ENCODE assay signal across 18 cellular contexts in genomic region chr6:82877213-82878195, GRCh38.
A peak's percentile ranks its signal among the peaks of the same experiment; 100 is the strongest.
DNase-seq lines count a peak whose midpoint lies in the region; ATAC-seq and TF ChIP-seq lines count a peak whose summit lies in the region.
"Had no signal": no experiment of that assay in that cellular context is flagged by ENCODE, and none has a peak within 500 bp of the region (broad histone marks: within the 10 kb centered on the region; RNA-seq: fewer than 3 reads in every experiment).

No MANE protein-coding gene starts in this region.

- H3K4me3 ChIP-seq in breast epithelium (no peak overlapping the region), SK-N-SH (ENCODE audit: low read depth in 2 of 2, low read length in 1 of 2) (no peak overlapping the region), psoas muscle (no peak overlapping the region)
- H3K4me3 ChIP-seq: SK-N-MC had no signal

- peak in 1 of 2 experiments; percentile 40; a peak in 1 of 4 replicates for TF ChIP-seq EP300 in SK-N-SH (IDR thresholded peaks at IDR 0.05; ENCODE audit: borderline replicate concordance in 1 of 2, low read depth in 1 of 2, low read length in 1 of 2)

- peak overlapping the region; percentile 35; the same call in 1 of the 2 replicates for H3K4me2 ChIP-seq in SK-N-SH

- ATAC-seq in GM19463 (IDR thresholded peaks at IDR 0.05; ENCODE audit: unreplicated experiment) (no peak), psoas muscle (no peak)
- ATAC-seq: HepG2 had no signal

- H3K27ac ChIP-seq in breast epithelium (no peak overlapping the region), SK-N-SH (ENCODE audit: low read depth in 2 of 2, low read length in 1 of 2) (peak overlapping the region in 1 of 2 experiments; percentile 62; a peak in 2 of 4 replicates), psoas muscle (no peak overlapping the region)
- H3K27ac ChIP-seq: SK-N-MC had no signal

- H3K9me3 Mint-ChIP-seq in MCF 10A (ENCODE audit: unreplicated experiment): no peaks in the 10 kb centered on the region

- no peaks in the 10 kb centered on the region for H4K20me1 ChIP-seq in SK-N-SH (ENCODE audit: insufficient read depth)

- no peaks in the 10 kb centered on the region for H3K36me3 Mint-ChIP-seq in MCF 10A (ENCODE audit: insufficient read depth, unreplicated experiment)

- H3K27ac Mint-ChIP-seq in MCF 10A (ENCODE audit: low read depth, unreplicated experiment): no peak overlapping the region

- intact Hi-C loops in MCF 10A (cut with micrococcal nuclease): no loop called here
- intact Hi-C loops in breast epithelium (cut with DNase I; ENCODE audit: low total_unique reads): no loop called here
- intact Hi-C loops in psoas muscle (cut with DNase I): no loop called here

- no peaks in the 10 kb centered on the region for H3K27me3 ChIP-seq in breast epithelium
- H3K27me3 ChIP-seq in SK-N-SH (ENCODE audit: insufficient read depth): no peaks in the 10 kb centered on the region
- no peaks in the 10 kb centered on the region for H3K27me3 ChIP-seq in psoas muscle (ENCODE audit: insufficient read depth in 3 of 3, low read length in 2 of 3)

- no peaks in the 10 kb centered on the region for H3K79me2 ChIP-seq in SK-N-SH (ENCODE audit: insufficient read depth)

- H3K4me1 ChIP-seq in breast epithelium (no peaks in the 10 kb centered on the region), SK-N-SH (ENCODE audit: control insufficient read depth in 1 of 2, insufficient read depth in 2 of 2, low read depth in 1 of 2, low read length in 1 of 2) (peaks cover 11 to 35% of the 10 kb centered on the region in 2 experiments), psoas muscle (no peaks in the 10 kb centered on the region)

- H3K9me2 ChIP-seq in SK-N-SH: no peaks in the 10 kb centered on the region

- H3K9ac ChIP-seq in SK-N-SH: no peak overlapping the region

- H3K27me3 Mint-ChIP-seq in MCF 10A (ENCODE audit: insufficient read depth, unreplicated experiment): peaks cover 41% of the 10 kb centered on the region

- POLR2A ChIA-PET in MCF 10A (lab: Yijun Ruan, JAX): interaction anchor here (1.0 to 1.6 kb wide), 3 partner anchors 18 to 52 kb away, joined by 3 read pairs; no protein-coding TSS in a partner anchor
- POLR2A ChIA-PET in SK-N-SH (lab: Yijun Ruan, JAX): interaction anchor here (0.8 kb wide), 1 partner anchor 631 kb away, joined by 3 read pairs; no protein-coding TSS in a partner anchor

- H3K9me3 ChIP-seq in breast epithelium (no peaks in the 10 kb centered on the region), SK-N-SH (no peaks in the 10 kb centered on the region), psoas muscle (no peaks in the 10 kb centered on the region)

- peaks cover 27% of the 10 kb centered on the region for H3K4me1 Mint-ChIP-seq in MCF 10A (ENCODE audit: insufficient read depth, unreplicated experiment)

- TF ChIP-seq CTCF in MCF 10A (IDR thresholded peaks at IDR 0.05; ENCODE audit: unreplicated experiment) (no peak), breast epithelium (IDR thresholded peaks at IDR 0.05) (no peak), SK-N-SH (IDR thresholded peaks at IDR 0.05) (no peak), psoas muscle (IDR thresholded peaks at IDR 0.05) (no peak)

- no peak for TF ChIP-seq POLR2A in breast epithelium (IDR thresholded peaks at IDR 0.05)

- no peak overlapping the region for H2AFZ ChIP-seq in SK-N-SH (ENCODE audit: low read depth)

- no peak for TF ChIP-seq RAD21 in SK-N-SH (IDR thresholded peaks at IDR 0.05; ENCODE audit: low read length)

- peaks cover 11% of the 10 kb centered on the region for H3F3A ChIP-seq in SK-N-SH (replicated peaks; ENCODE audit: insufficient read depth)

- H3K36me3 ChIP-seq in breast epithelium (no peaks in the 10 kb centered on the region), SK-N-SH (replicated peaks in 1 of 2; ENCODE audit: control insufficient read depth in 1 of 2, insufficient read depth in 2 of 2, low read length in 1 of 2) (no peaks in the 10 kb centered on the region), psoas muscle (ENCODE audit: insufficient read depth in 1 of 2, low read depth in 1 of 2) (no peaks in the 10 kb centered on the region)

- DNase-seq in MCF 10A (ENCODE audit: unreplicated experiment) (peak; percentile 90), breast epithelium (ENCODE audit: low spot score in 2 of 2) (no peak), SK-N-SH (peak; percentile 19), kidney tubule cell (ENCODE audit: low spot score) (peak; percentile 65), NCI-H2107 (lab: John Stamatoyannopoulos, UW) (no peak), nucleus accumbens (lab: John Stamatoyannopoulos, UW) (no peak), psoas muscle (no peak)
- DNase-seq: activated CD4-positive, alpha-beta T cell treated with anti-CD3 and anti-CD28 coated beads, Interleukin-2, amount 50 U/mL, for 48 hours; activated T-cell treated with anti-CD3 and anti-CD28 coated beads, Interleukin-2, amount 50 U/mL, for 48 hours; Calu3; head of caudate nucleus; islet precursor cell; NCI-H1048; posterior cingulate gyrus; substantia nigra had no signal

- BruUV-seq in MCF 10A (replicated peaks; lab: Mats Ljungman, UMichigan): no TSS peak

- CTCF ChIA-PET in MCF 10A (lab: Yijun Ruan, JAX): interaction anchor here (0.6 to 1.0 kb wide), 6 partner anchors 14 to 607 kb away, joined by 3 to 4 read pairs (median 3); partner anchors contain the start of gene UBE3D
- CTCF ChIA-PET in SK-N-SH (lab: Yijun Ruan, JAX): no interaction called here

- no peak overlapping the region for H3K4me3 Mint-ChIP-seq in MCF 10A (ENCODE audit: unreplicated experiment)

- WGBS in SK-N-SH (ENCODE audit: low lambda C conversion rate): 34% methylated on average over 3 of the region's 4 CpGs
- WGBS in psoas muscle, 3 donors: 48 to 62% (median 49%) methylated on average over 4 of the region's 4 CpGs

TF ChIP-seq in SK-N-SH, 30 proteins besides CTCF, POLR2A, EP300 and RAD21:
- TF ChIP-seq MEF2A (IDR thresholded peaks at IDR 0.05; ENCODE audit: borderline replicate concordance, low read depth) (no peak), REST (IDR thresholded peaks at IDR 0.05; ENCODE audit: low read depth, low read length) (no peak), GABPA (IDR thresholded peaks at IDR 0.05; ENCODE audit: low read depth) (no peak), JUND (IDR thresholded peaks at IDR 0.05) (peak; percentile 41; the same call in 1 of the 2 replicates), RXRA (IDR thresholded peaks at IDR 0.05; ENCODE audit: borderline replicate concordance, low read depth) (0 out of 2 replicates have a peak, but pooled peaks have one; percentile 12), TCF12 (IDR thresholded peaks at IDR 0.05) (peak; percentile 73), NFIC (IDR thresholded peaks at IDR 0.05; ENCODE audit: borderline replicate concordance) (peak; percentile 84), PBX3 (IDR thresholded peaks at IDR 0.05) (peak; percentile 67)

Comparison
In these comparisons a context has a peak if more than half of its experiments do, and no peak if none do; other contexts are left out.
1. DNase-seq: peak in MCF 10A (single experiment), SK-N-SH (single experiment) and kidney tubule cell (single experiment); none in breast epithelium (0 of 2), NCI-H2107 (single experiment), nucleus accumbens (0 of 56) and psoas muscle (0 of 2).